ENCODE assay signal across 9 cellular contexts in genomic region chr1:12556368-12556930, GRCh38.
DNase-seq lines count a peak whose midpoint lies in the region; ATAC-seq and TF ChIP-seq lines count a peak whose summit lies in the region.
"Had no signal": no experiment of that assay in that cellular context is flagged by ENCODE, and none has a peak within 500 bp of the region (broad histone marks: within the 10 kb centered on the region; RNA-seq: fewer than 3 reads in every experiment).

No MANE protein-coding gene starts in this region.

- no peak overlapping the region for H3K4me3 ChIP-seq in gastroesophageal sphincter
- H3K4me3 ChIP-seq in parathyroid adenoma (ENCODE audit: low read depth, low read length), result no peak overlapping the region

- H3K4me1 ChIP-seq in gastroesophageal sphincter (peaks cover 7 to 68% (median 47%) of the 10 kb centered on the region in 3 donors), parathyroid adenoma (no peaks in the 10 kb centered on the region)

- TF ChIP-seq CTCF in gastroesophageal sphincter (IDR thresholded peaks at IDR 0.05) (no peak), parathyroid adenoma (IDR thresholded peaks at IDR 0.05) (no peak)

- no peaks in the 10 kb centered on the region for H3K9me3 ChIP-seq in gastroesophageal sphincter
- H3K9me3 ChIP-seq in parathyroid adenoma (ENCODE audit: control insufficient read depth, low read length), result no peaks in the 10 kb centered on the region

- peak overlapping the region; percentile 78 for H2AFZ ChIP-seq in parathyroid adenoma

- no peaks in the 10 kb centered on the region for H3K36me3 ChIP-seq in gastroesophageal sphincter
- H3K36me3 ChIP-seq in parathyroid adenoma (ENCODE audit: control insufficient read depth, insufficient read depth, low read length), result no peaks in the 10 kb centered on the region

- no peak for TF ChIP-seq EP300 in gastroesophageal sphincter (IDR thresholded peaks at IDR 0.05)

- H3K79me2 ChIP-seq in parathyroid adenoma, result no peaks in the 10 kb centered on the region

- peak; percentile 48 for DNase-seq in Ammon's horn (ENCODE audit: low spot score)
- DNase-seq in RPMI7951 (ENCODE audit: low read depth), result peak; percentile 90
- no peak for DNase-seq in HUDEP-2 (lab: John Stamatoyannopoulos, UW; ENCODE audit: unreplicated experiment in 76 of 76)
- DNase-seq: activated B cell treated with CpG ODN at 0.5 μM for 24 hours had no signal

- H3K9ac ChIP-seq in parathyroid adenoma, result no peak overlapping the region

- no peak for TF ChIP-seq POLR2A in gastroesophageal sphincter (IDR thresholded peaks at IDR 0.05)

- H3K27ac ChIP-seq in gastroesophageal sphincter (peak overlapping the region; percentile 87 to 92 (median 90)), parathyroid adenoma (peak overlapping the region; percentile 81)

- ATAC-seq in gastroesophageal sphincter (peak; percentile 89), GM19035 (IDR thresholded peaks at IDR 0.05; ENCODE audit: unreplicated experiment) (no peak), HG03354 (IDR thresholded peaks at IDR 0.05; ENCODE audit: poor library complexity, severe bottlenecking, unreplicated experiment) (no peak), GM18909 (IDR thresholded peaks at IDR 0.05; ENCODE audit: poor library complexity, unreplicated experiment) (no peak)

- no peaks in the 10 kb centered on the region for H3K27me3 ChIP-seq in gastroesophageal sphincter
- no peaks in the 10 kb centered on the region for H3K27me3 ChIP-seq in parathyroid adenoma (ENCODE audit: control insufficient read depth, insufficient read depth, low read length)

- 2 to 29% methylated on average over 1 to 8 of the region's 9 CpGs for WGBS in gastroesophageal sphincter (ENCODE audit: low coverage in 1 of 2), 2 donors

- H3K4me2 ChIP-seq in parathyroid adenoma (ENCODE audit: low read length), result peak overlapping the region; percentile 27

Comparison
In these comparisons a context has a peak if more than half of its experiments do, and no peak if none do; other contexts are left out.
1. DNase-seq: peak in Ammon's horn (single experiment) and RPMI7951 (single experiment); none in HUDEP-2 (0 of 76).